ENCODE assay signal across 13 cellular contexts in genomic region chr19:57068921-57069697, GRCh38. TPM values are rescaled to one million over a fixed set of nuclear protein-coding genes. Genes with fewer than 3 reads are reported as not detected.
DNase-seq lines count a peak whose midpoint lies in the region; ATAC-seq and TF ChIP-seq lines count a peak whose summit lies in the region.
"Had no signal": no experiment of that assay in that cellular context is flagged by ENCODE, and none has a peak within 500 bp of the region (broad histone marks: within the 10 kb centered on the region; RNA-seq: fewer than 3 reads in every experiment).

No MANE protein-coding gene starts in this region.

- no peak overlapping the region for H3K9ac ChIP-seq in neural progenitor cell

- ATAC-seq in left lung: no peak
- no peak for ATAC-seq in HG03025 (IDR thresholded peaks at IDR 0.05; ENCODE audit: low FRiP score, unreplicated experiment)

- no peaks in the 10 kb centered on the region for H4K20me1 ChIP-seq in neural progenitor cell (ENCODE audit: low read depth)

- intact Hi-C loops in left lung (cut with DNase I): no loop called here

- H3K79me2 ChIP-seq in neural progenitor cell (ENCODE audit: low read depth): no peaks in the 10 kb centered on the region

- H3K36me3 ChIP-seq in neural progenitor cell (no peaks in the 10 kb centered on the region), left lung (no peaks in the 10 kb centered on the region)
- H3K36me3 ChIP-seq: breast epithelium, vagina had no signal

- no peak overlapping the region for H3K4me3 ChIP-seq in neural progenitor cell
- H3K4me3 ChIP-seq in left lung: no peak overlapping the region
- H3K4me3 ChIP-seq: breast epithelium, vagina had no signal

- H3K36me3 Mint-ChIP-seq in neural progenitor cell: no peaks in the 10 kb centered on the region
- no peaks in the 10 kb centered on the region for H3K36me3 Mint-ChIP-seq in T-helper 2 cell treated with Interferon-gamma antibody and Interleukin-4, amounts not matched to agents 5 μg/mL and 100 μg/mL, for 36 hours (ENCODE audit: low read depth)

- no peak overlapping the region for H3K27ac Mint-ChIP-seq in neural progenitor cell
- H3K27ac Mint-ChIP-seq in T-helper 2 cell treated with Interferon-gamma antibody and Interleukin-4, amounts not matched to agents 5 μg/mL and 100 μg/mL, for 36 hours: no peak overlapping the region
- H3K27ac Mint-ChIP-seq: activated T-cell treated with anti-CD3 and anti-CD28 coated beads, Interleukin-2, amount 50 U/mL, for 24 hours had no signal

- no peaks in the 10 kb centered on the region for H3K27me3 ChIP-seq in neural progenitor cell
- peaks cover 0 to 27% of the 10 kb centered on the region in 2 donors for H3K27me3 ChIP-seq in left lung
- H3K27me3 ChIP-seq: vagina had no signal

- no peaks in the 10 kb centered on the region for H3F3A ChIP-seq in neural progenitor cell (ENCODE audit: low read depth)

- H3K27ac ChIP-seq in VCaP: no peak overlapping the region
- H3K27ac ChIP-seq in neural progenitor cell: no peak overlapping the region
- no peak overlapping the region for H3K27ac ChIP-seq in left lung
- H3K27ac ChIP-seq: breast epithelium, vagina had no signal

- no peak overlapping the region for H2AFZ ChIP-seq in neural progenitor cell (replicated peaks)

- no peak overlapping the region for H3K4me3 Mint-ChIP-seq in neural progenitor cell
- no peak overlapping the region for H3K4me3 Mint-ChIP-seq in T-helper 2 cell treated with Interferon-gamma antibody and Interleukin-4, amounts not matched to agents 5 μg/mL and 100 μg/mL, for 36 hours
- H3K4me3 Mint-ChIP-seq: activated T-cell treated with anti-CD3 and anti-CD28 coated beads, Interleukin-2, amount 50 U/mL, for 24 hours had no signal

- H3K9me3 ChIP-seq in neural progenitor cell (ENCODE audit: low read depth): peaks cover 14% of the 10 kb centered on the region
- H3K9me3 ChIP-seq in left lung: peaks cover 0 to 79% of the 10 kb centered on the region in 2 donors
- H3K9me3 ChIP-seq: vagina had no signal

- H3K27me3 Mint-ChIP-seq in neural progenitor cell (ENCODE audit: insufficient read depth, low read depth): peaks cover 8% of the 10 kb centered on the region
- H3K27me3 Mint-ChIP-seq in T-helper 2 cell treated with Interferon-gamma antibody and Interleukin-4, amounts not matched to agents 5 μg/mL and 100 μg/mL, for 36 hours (ENCODE audit: low read depth): no peaks in the 10 kb centered on the region
- H3K27me3 Mint-ChIP-seq: activated T-cell treated with anti-CD3 and anti-CD28 coated beads, Interleukin-2, amount 50 U/mL, for 24 hours had no signal

- DNase-seq in Daoy (ENCODE audit: low read depth) (peak; percentile 67), HK-2 (ENCODE audit: unreplicated experiment) (peak; percentile 18), neural progenitor cell (ENCODE audit: low spot score) (no peak), left lung (no peak)
- no peak for DNase-seq in T-helper 2 cell treated with Interferon-gamma antibody and Interleukin-4, amounts not matched to agents 5 μg/mL and 100 μg/mL, for 36 hours (ENCODE audit: low spot score)
- DNase-seq: activated T-cell treated with anti-CD3 and anti-CD28 coated beads, Interleukin-2, amount 50 U/mL, for 24 hours; NCI-H510A; T-helper 2 cell had no signal

- TF ChIP-seq CTCF in VCaP (conservative IDR thresholded peaks at IDR 0.05): peak; percentile 88
- TF ChIP-seq CTCF in neural progenitor cell (IDR thresholded peaks at IDR 0.05): peak; percentile 31
- no peak for TF ChIP-seq CTCF in left lung (IDR thresholded peaks at IDR 0.05)

- no peaks in the 10 kb centered on the region for H3K4me1 ChIP-seq in neural progenitor cell
- no peaks in the 10 kb centered on the region for H3K4me1 ChIP-seq in left lung
- H3K4me1 ChIP-seq: breast epithelium, vagina had no signal

- no peaks in the 10 kb centered on the region for H3K4me1 Mint-ChIP-seq in neural progenitor cell
- H3K4me1 Mint-ChIP-seq in T-helper 2 cell treated with Interferon-gamma antibody and Interleukin-4, amounts not matched to agents 5 μg/mL and 100 μg/mL, for 36 hours (ENCODE audit: low read depth): no peaks in the 10 kb centered on the region

- no peak overlapping the region for H3K4me2 ChIP-seq in neural progenitor cell

- H3K9me3 Mint-ChIP-seq in neural progenitor cell: peaks cover 68% of the 10 kb centered on the region
- H3K9me3 Mint-ChIP-seq in T-helper 2 cell treated with Interferon-gamma antibody and Interleukin-4, amounts not matched to agents 5 μg/mL and 100 μg/mL, for 36 hours: peaks cover 48% of the 10 kb centered on the region

RNA-seq across cellular contexts. Expression of gene USP29, which starts 50.7 kb away (rescaled TPM):
- total RNA-seq in Daoy (2014; rRNA removed; shearing (Covaris generic)): not detected in 2 replicates
- not detected in 2 replicates for total RNA-seq in neural progenitor cell (ENCODE audit: low replicate concordance)
- total RNA-seq in left lung: not detected
- total RNA-seq: breast epithelium, pulmonary artery endothelial cell, vagina had no signal

Comparison
In these comparisons a context has a peak if more than half of its experiments do, and no peak if none do; other contexts are left out.
1. DNase-seq: peak in Daoy (single experiment) and HK-2 (single experiment); none in neural progenitor cell (single experiment), left lung (0 of 2) and T-helper 2 cell treated with Interferon-gamma antibody and Interleukin-4, amounts not matched to agents 5 μg/mL and 100 μg/mL, for 36 hours (single experiment).
2. CTCF ChIP-seq: peak in VCaP (single experiment) and neural progenitor cell (single experiment); none in left lung (0 of 2).